In the genomic region with DNA sequence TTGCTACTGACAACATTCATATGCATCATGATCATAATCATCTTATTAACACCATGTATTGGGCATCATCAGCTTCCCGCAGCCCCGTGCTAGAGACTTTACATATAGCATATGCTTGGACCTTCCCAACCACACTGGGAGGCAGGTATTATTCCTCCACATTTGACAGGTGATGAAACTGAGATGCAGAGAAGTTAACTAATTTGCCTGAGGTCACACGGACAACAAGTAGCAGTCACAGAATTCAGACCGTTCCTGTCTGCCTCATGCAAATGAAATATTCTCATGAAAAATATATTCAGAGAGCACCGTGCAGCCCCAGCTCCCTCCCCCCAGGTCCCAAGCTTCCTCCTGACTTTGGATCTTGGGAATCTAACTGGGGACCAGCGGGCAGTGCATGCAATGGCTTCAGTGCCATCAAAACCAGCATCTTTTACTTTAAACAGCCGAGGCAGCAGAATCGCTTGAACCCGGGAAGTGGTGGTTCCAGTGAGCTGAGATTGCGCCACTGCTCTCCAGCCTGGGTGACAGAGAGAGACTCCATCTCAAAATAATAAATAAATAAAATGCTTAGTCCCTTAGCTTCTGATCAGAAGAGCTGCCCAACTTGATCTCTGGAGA, we compare ENCODE assay signal across 21 cellular contexts.
DNase-seq lines count a peak whose midpoint lies in the region; ATAC-seq and TF ChIP-seq lines count a peak whose summit lies in the region.
"Had no signal": no experiment of that assay in that cellular context is flagged by ENCODE, and none has a peak within 500 bp of the region (broad histone marks: within the 10 kb centered on the region; RNA-seq: fewer than 3 reads in every experiment).

No MANE protein-coding gene starts in this region.

- no peaks in the 10 kb centered on the region for H3K36me3 ChIP-seq in vagina
- H3K36me3 ChIP-seq: SJSA1, uterus had no signal

- H3K4me1 ChIP-seq in vagina = no peaks in the 10 kb centered on the region
- H3K4me1 ChIP-seq: SJSA1, uterus had no signal

- no peaks in the 10 kb centered on the region for H3K9me3 ChIP-seq in vagina
- H3K9me3 ChIP-seq: SJSA1, uterus had no signal

- no peak overlapping the region for H3K4me3 ChIP-seq in vagina
- H3K4me3 ChIP-seq: GM23248, SJSA1, uterus had no signal

- ATAC-seq in GM18867 (IDR thresholded peaks at IDR 0.05; ENCODE audit: unreplicated experiment) = peak; percentile 46
- peak; percentile 49 for ATAC-seq in GM21723 (IDR thresholded peaks at IDR 0.05; ENCODE audit: unreplicated experiment)
- ATAC-seq in HG03432 (IDR thresholded peaks at IDR 0.05; ENCODE audit: unreplicated experiment) = peak; percentile 46
- ATAC-seq: activated CD8-positive, alpha-beta T cell treated with anti-CD3 and anti-CD28 coated beads for 36 hours had no signal

- DNase-seq in vagina (ENCODE audit: extremely low spot score in 2 of 2) (peak; percentile 42 to 70), NCI-H146 treated with DMSO at 0.1 percent for 48 hours (lab: John Stamatoyannopoulos, UW; ENCODE audit: unreplicated experiment) (no peak), superior temporal gyrus (ENCODE audit: extremely low spot score) (no peak)
- no peak for DNase-seq in activated CD8-positive, alpha-beta memory T cell treated with anti-CD3 and anti-CD28 coated beads for 24 hours
- DNase-seq: activated CD8-positive, alpha-beta T cell treated with anti-CD3 and anti-CD28 coated beads for 36 hours; dermis blood vessel endothelial cell; foreskin melanocyte; GM23248; hypothalamus; kidney glomerular epithelial cell; naive B cell; NCI-H1092 treated with DMSO at 0.1 percent for 48 hours; NCI-H2107; NCI-H524 treated with DMSO at 0.1 percent for 48 hours; T-helper 2 cell; uterus had no signal

- intact Hi-C loops in vagina (cut with DNase I) = loop anchor here (2.0 kb wide), 1 partner anchor 421 kb away; no protein-coding TSS in a partner anchor

- H3K27ac ChIP-seq in vagina = no peak overlapping the region
- H3K27ac ChIP-seq: epithelial cell of prostate, GM23248, SJSA1, uterus had no signal

- TF ChIP-seq CTCF in vagina (IDR thresholded peaks at IDR 0.05) = no peak

- TF ChIP-seq POLR2A in vagina (IDR thresholded peaks at IDR 0.05) = no peak

- H3K27me3 ChIP-seq in vagina = no peaks in the 10 kb centered on the region
- H3K27me3 ChIP-seq: SJSA1, uterus had no signal

Comparison
In these comparisons a context has a peak if more than half of its experiments do, and no peak if none do; other contexts are left out.
1. DNase-seq: peak in vagina (2 of 2); none in activated CD8-positive, alpha-beta memory T cell treated with anti-CD3 and anti-CD28 coated beads for 24 hours (single experiment), NCI-H146 treated with DMSO at 0.1 percent for 48 hours (single experiment) and superior temporal gyrus (single experiment).
2. Peak in every context shown above with its lines, with median percentiles within 50 percentile points of each other: ATAC-seq.